ENCODE assay signal across 1 cellular context in the genomic region with DNA sequence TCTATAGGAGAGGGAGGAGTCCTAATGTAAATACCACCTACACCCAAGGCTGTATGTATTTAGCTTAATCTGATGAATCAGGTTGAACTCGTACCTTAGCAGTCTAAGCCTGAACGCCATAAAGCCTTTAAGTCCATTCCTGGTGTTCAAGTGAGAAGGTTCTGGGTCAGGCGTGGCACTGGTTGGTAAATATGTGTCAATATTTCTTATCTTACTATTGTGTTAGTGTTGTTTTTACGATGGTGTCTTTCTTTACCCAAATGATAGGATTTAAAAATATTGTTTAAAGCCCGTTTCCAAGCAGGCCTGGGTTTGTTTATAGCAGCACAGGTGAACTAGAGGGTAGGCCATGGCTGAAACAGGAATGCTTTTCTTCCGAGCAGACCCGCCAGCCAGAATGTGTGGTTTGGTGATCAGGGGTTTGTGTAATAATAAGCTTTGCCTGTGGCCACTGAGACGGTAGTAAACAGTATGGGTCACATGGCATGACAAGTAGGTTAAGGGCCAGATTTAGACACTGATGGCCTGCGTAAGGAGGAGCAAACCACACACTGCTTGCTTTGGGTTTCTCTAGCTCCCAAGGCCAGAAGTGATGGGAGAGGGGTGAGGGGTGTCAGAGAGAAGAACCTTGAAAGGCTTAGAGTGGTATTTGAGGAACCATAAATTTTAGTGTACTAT.
TF ChIP-seq lines count a peak whose summit lies in the region.

No MANE protein-coding gene starts in this region.

TF ChIP-seq in GM12878, 131 proteins besides CTCF, POLR2A, EP300 and RAD21 (continued from another document):
- TF ChIP-seq, protein P1, sequence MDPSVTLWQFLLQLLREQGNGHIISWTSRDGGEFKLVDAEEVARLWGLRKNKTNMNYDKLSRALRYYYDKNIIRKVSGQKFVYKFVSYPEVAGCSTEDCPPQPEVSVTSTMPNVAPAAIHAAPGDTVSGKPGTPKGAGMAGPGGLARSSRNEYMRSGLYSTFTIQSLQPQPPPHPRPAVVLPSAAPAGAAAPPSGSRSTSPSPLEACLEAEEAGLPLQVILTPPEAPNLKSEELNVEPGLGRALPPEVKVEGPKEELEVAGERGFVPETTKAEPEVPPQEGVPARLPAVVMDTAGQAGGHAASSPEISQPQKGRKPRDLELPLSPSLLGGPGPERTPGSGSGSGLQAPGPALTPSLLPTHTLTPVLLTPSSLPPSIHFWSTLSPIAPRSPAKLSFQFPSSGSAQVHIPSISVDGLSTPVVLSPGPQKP (IDR thresholded peaks at IDR 0.05; ENCODE audit: low read depth, low read length): no peak
- TF ChIP-seq NR2F1 (conservative IDR thresholded peaks at IDR 0.05) (peak; percentile 49; the same call in 1 of the 2 replicates), CBFB (IDR thresholded peaks at IDR 0.05; ENCODE audit: low read depth) (no peak), SKIL (IDR thresholded peaks at IDR 0.05; ENCODE audit: low read depth, poor library complexity, severe bottlenecking) (peak; percentile 55), SMARCA5 (IDR thresholded peaks at IDR 0.05) (no peak), HDGF (IDR thresholded peaks at IDR 0.05) (0 out of 2 replicates have a peak, but pooled peaks have one; percentile 38), CBX5 (IDR thresholded peaks at IDR 0.05; ENCODE audit: low read depth) (no peak), NRF1 (conservative IDR thresholded peaks at IDR 0.05; ENCODE audit: low read depth, low read length) (0 out of 2 replicates have a peak, but pooled peaks have one; percentile 13), NFXL1 (IDR thresholded peaks at IDR 0.05; ENCODE audit: borderline replicate concordance) (no peak), MEF2A (IDR thresholded peaks at IDR 0.05; ENCODE audit: insufficient read depth, low read depth, low read length) (peak; percentile 75; the same call in 1 of the 2 replicates), YBX1 (IDR thresholded peaks at IDR 0.05) (no peak), JUND (IDR thresholded peaks at IDR 0.05; ENCODE audit: low read depth, low read length) (no peak), CHD2 (IDR thresholded peaks at IDR 0.05; ENCODE audit: borderline replicate concordance, low read depth, low read length) (peak; percentile 76), CEBPB (IDR thresholded peaks at IDR 0.05; ENCODE audit: borderline replicate concordance in 1 of 2, low read depth in 2 of 2, low read length in 2 of 2) (no peak), BCL11A (IDR thresholded peaks at IDR 0.05; ENCODE audit: low read depth, low read length) (0 out of 2 replicates have a peak, but pooled peaks have one; percentile 8), LARP7 (IDR thresholded peaks at IDR 0.05) (0 out of 2 replicates have a peak, but pooled peaks have one; percentile 16), IRF4 (IDR thresholded peaks at IDR 0.05; ENCODE audit: low read depth, low read length) (no peak), TBL1XR1 (IDR thresholded peaks at IDR 0.05; ENCODE audit: low read depth, low read length) (no peak), NR2C1 (IDR thresholded peaks at IDR 0.05) (no peak), NFIC (IDR thresholded peaks at IDR 0.05; ENCODE audit: low read depth, low read length) (no peak), IKZF1 (conservative IDR thresholded peaks at IDR 0.05) (peak; percentile 59), CHD4 (IDR thresholded peaks at IDR 0.05) (no peak), MYB (IDR thresholded peaks at IDR 0.05; ENCODE audit: borderline replicate concordance, low read depth, low read length) (no peak), CEBPZ (IDR thresholded peaks at IDR 0.05; ENCODE audit: low read depth, low read length) (no peak), STAT1 (conservative IDR thresholded peaks at IDR 0.05) (no peak), MTA3 (IDR thresholded peaks at IDR 0.05; ENCODE audit: borderline replicate concordance, low read length) (no peak)
- TF ChIP-seq, protein P2, sequence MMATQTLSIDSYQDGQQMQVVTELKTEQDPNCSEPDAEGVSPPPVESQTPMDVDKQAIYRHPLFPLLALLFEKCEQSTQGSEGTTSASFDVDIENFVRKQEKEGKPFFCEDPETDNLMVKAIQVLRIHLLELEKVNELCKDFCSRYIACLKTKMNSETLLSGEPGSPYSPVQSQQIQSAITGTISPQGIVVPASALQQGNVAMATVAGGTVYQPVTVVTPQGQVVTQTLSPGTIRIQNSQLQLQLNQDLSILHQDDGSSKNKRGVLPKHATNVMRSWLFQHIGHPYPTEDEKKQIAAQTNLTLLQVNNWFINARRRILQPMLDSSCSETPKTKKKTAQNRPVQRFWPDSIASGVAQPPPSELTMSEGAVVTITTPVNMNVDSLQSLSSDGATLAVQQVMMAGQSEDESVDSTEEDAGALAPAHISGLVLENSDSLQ (IDR thresholded peaks at IDR 0.05): no peak
